In the genomic region with DNA sequence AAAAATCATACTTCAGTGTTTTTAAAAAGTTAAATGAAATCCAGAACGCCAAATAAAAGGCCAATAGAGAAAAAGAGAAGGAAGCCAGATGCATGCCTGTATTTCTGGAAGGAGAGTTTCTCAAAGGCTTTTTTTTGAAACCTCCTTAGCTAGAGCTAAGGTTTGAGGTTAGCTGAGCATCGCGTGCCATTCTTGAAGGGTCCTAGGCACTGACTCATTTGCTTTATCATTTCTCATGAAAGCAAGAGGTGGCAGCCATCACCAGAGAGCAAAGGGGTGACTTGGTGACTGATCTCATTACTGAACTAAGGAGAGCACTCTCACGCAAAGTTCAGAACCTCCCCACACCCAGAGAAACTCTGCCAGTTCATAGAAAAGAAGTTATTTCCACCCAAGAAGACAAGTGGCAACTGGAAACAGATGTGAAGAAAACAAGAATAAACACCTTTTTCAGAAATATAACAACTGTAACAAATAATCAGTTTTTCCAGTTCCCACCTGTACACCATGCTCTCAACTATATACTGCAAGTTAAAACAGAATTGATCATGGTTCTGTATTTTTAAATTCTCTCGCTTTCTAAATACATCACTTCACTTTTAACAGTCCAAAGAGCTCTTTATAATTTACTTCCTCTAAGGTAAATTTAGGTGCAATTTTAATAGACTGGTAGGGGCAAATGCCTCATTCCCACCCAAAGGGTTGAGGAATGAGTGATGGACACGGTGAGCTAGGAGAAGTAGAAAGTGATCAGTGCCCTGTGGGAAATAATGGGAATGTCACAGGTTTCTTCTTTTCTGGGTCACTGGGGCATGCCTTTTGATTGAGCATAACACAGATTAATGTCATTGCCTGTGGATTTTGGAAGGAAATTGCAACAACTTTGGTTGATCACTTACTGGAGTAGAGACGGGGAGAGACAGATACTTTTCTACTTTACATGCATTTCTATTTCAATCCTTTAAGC, we compare ENCODE assay signal across 10 cellular contexts. TPM values are rescaled to one million over a fixed set of nuclear protein-coding genes. Genes with fewer than 3 reads are reported as not detected.
DNase-seq lines count a peak whose midpoint lies in the region; ATAC-seq and TF ChIP-seq lines count a peak whose summit lies in the region.
"Had no signal": no experiment of that assay in that cellular context is flagged by ENCODE, and none has a peak within 500 bp of the region (broad histone marks: within the 10 kb centered on the region; RNA-seq: fewer than 3 reads in every experiment).

No MANE protein-coding gene starts in this region.

- peak overlapping the region; percentile 94 for H3K9ac ChIP-seq in KMS-11

- H3K36me3 Mint-ChIP-seq in CD8-positive, alpha-beta T cell = no peaks in the 10 kb centered on the region
- peaks cover 18% of the 10 kb centered on the region for H3K36me3 Mint-ChIP-seq in activated T-helper 2 cell treated with anti-CD3 and anti-CD28 coated beads, Interferon-gamma antibody, Interleukin-2, Interleukin-4, amounts not matched to agents 10 μg/mL and 5 μg/mL and 100 μg/mL, durations not matched to agents 14 hours and 24 hours and 36 hours (ENCODE audit: low read depth)

- DNase-seq in CD8-positive, alpha-beta T cell = peak in 6 of 7 experiments; percentile 31 to 70 (median 55)
- DNase-seq in activated T-helper 2 cell treated with anti-CD3 and anti-CD28 coated beads, Interferon-gamma antibody, Interleukin-2, Interleukin-4, amounts not matched to agents 10 μg/mL and 5 μg/mL and 100 μg/mL, durations not matched to agents 14 hours and 24 hours and 36 hours (ENCODE audit: low spot score) = peak; percentile 84
- DNase-seq in stimulated activated CD8-positive, alpha-beta memory T cell treated with anti-CD3 and anti-CD28 coated beads, Interleukin-12 subunit alpha, Interleukin-12 subunit beta, amount 100 ng/mL, for 1 hour (ENCODE audit: low read depth) = peak; percentile 33
- DNase-seq in NCI-H2171 treated with DMSO at 0.1 percent for 48 hours (lab: John Stamatoyannopoulos, UW) = no peak
- no peak for DNase-seq in midbrain (lab: John Stamatoyannopoulos, UW)
- DNase-seq in WERI-Rb-1 = no peak

- H3K4me3 ChIP-seq in CD8-positive, alpha-beta T cell (ENCODE audit: low read depth, low read length) = no peak overlapping the region
- H3K4me3 ChIP-seq in KMS-11 (IDR thresholded peaks at IDR 0.05; ENCODE audit: insufficient read depth, low read depth, low read length) = no peak overlapping the region
- H3K4me3 ChIP-seq in WERI-Rb-1 (ENCODE audit: low read depth, low read length) = no peak overlapping the region

- peaks cover 3% of the 10 kb centered on the region for H3K9me3 Mint-ChIP-seq in CD8-positive, alpha-beta T cell
- H3K9me3 Mint-ChIP-seq in activated T-helper 2 cell treated with anti-CD3 and anti-CD28 coated beads, Interferon-gamma antibody, Interleukin-2, Interleukin-4, amounts not matched to agents 10 μg/mL and 5 μg/mL and 100 μg/mL, durations not matched to agents 14 hours and 24 hours and 36 hours = peaks cover 6% of the 10 kb centered on the region

- no peaks in the 10 kb centered on the region for H4K20me1 ChIP-seq in KMS-11 (ENCODE audit: insufficient read depth)

- peak overlapping the region; percentile 42 for H3K4me3 Mint-ChIP-seq in CD8-positive, alpha-beta T cell
- peak overlapping the region; percentile 77 for H3K4me3 Mint-ChIP-seq in activated T-helper 2 cell treated with anti-CD3 and anti-CD28 coated beads, Interferon-gamma antibody, Interleukin-2, Interleukin-4, amounts not matched to agents 10 μg/mL and 5 μg/mL and 100 μg/mL, durations not matched to agents 14 hours and 24 hours and 36 hours (ENCODE audit: low read depth)

- peak; percentile 83 for ATAC-seq in CD8-positive, alpha-beta T cell
- peak; percentile 72 for ATAC-seq in GM21515 (IDR thresholded peaks at IDR 0.05; ENCODE audit: unreplicated experiment)

- TF ChIP-seq CTCF in CD8-positive, alpha-beta T cell (IDR thresholded peaks at IDR 0.05) = no peak
- TF ChIP-seq CTCF in KMS-11 (conservative IDR thresholded peaks at IDR 0.05; ENCODE audit: low read depth, low read length) (no peak), WERI-Rb-1 (IDR thresholded peaks at IDR 0.05; ENCODE audit: low read depth, low read length) (no peak)

- peak overlapping the region; percentile 55 for H2AFZ ChIP-seq in KMS-11 (ENCODE audit: low read depth)

- H3K27me3 Mint-ChIP-seq in CD8-positive, alpha-beta T cell (ENCODE audit: low read depth) = no peaks in the 10 kb centered on the region
- no peaks in the 10 kb centered on the region for H3K27me3 Mint-ChIP-seq in activated T-helper 2 cell treated with anti-CD3 and anti-CD28 coated beads, Interferon-gamma antibody, Interleukin-2, Interleukin-4, amounts not matched to agents 10 μg/mL and 5 μg/mL and 100 μg/mL, durations not matched to agents 14 hours and 24 hours and 36 hours (ENCODE audit: low read depth)

- H3K36me3 ChIP-seq in CD8-positive, alpha-beta T cell (ENCODE audit: insufficient read depth, low read length) = no peaks in the 10 kb centered on the region
- H3K36me3 ChIP-seq in KMS-11 (ENCODE audit: insufficient read depth) (no peaks in the 10 kb centered on the region), WERI-Rb-1 (no peaks in the 10 kb centered on the region)

- peak overlapping the region; percentile 75 for H3K27ac Mint-ChIP-seq in CD8-positive, alpha-beta T cell
- H3K27ac Mint-ChIP-seq in activated T-helper 2 cell treated with anti-CD3 and anti-CD28 coated beads, Interferon-gamma antibody, Interleukin-2, Interleukin-4, amounts not matched to agents 10 μg/mL and 5 μg/mL and 100 μg/mL, durations not matched to agents 14 hours and 24 hours and 36 hours = peak overlapping the region; percentile 93

- no peaks in the 10 kb centered on the region for H3K9me3 ChIP-seq in CD8-positive, alpha-beta T cell (ENCODE audit: low read length)
- H3K9me3 ChIP-seq in WERI-Rb-1 (ENCODE audit: severe bottlenecking) = no peaks in the 10 kb centered on the region

- H3K4me1 ChIP-seq in CD8-positive, alpha-beta T cell (ENCODE audit: insufficient read depth, low read length) = no peaks in the 10 kb centered on the region
- H3K4me1 ChIP-seq in KMS-11 (ENCODE audit: low read depth, poor library complexity, severe bottlenecking) = peaks cover 88% of the 10 kb centered on the region

- H3K27me3 ChIP-seq in CD8-positive, alpha-beta T cell (ENCODE audit: insufficient read depth, low read length) = no peaks in the 10 kb centered on the region
- H3K27me3 ChIP-seq in KMS-11 (ENCODE audit: insufficient read depth, low read depth) (no peaks in the 10 kb centered on the region), WERI-Rb-1 (ENCODE audit: insufficient read depth, low read depth, severe bottlenecking) (no peaks in the 10 kb centered on the region)

- intact Hi-C loops in CD8-positive, alpha-beta T cell (cut with DNase I, micrococcal nuclease) = loop anchor here in 1 of 2 experiments (1.0 kb wide), 4 partner anchors 8 to 17 kb away; no protein-coding TSS in a partner anchor
- intact Hi-C loops in activated T-helper 2 cell treated with anti-CD3 and anti-CD28 coated beads, Interferon-gamma antibody, Interleukin-2, Interleukin-4, amounts not matched to agents 10 μg/mL and 5 μg/mL and 100 μg/mL, durations not matched to agents 14 hours and 24 hours and 36 hours (cut with micrococcal nuclease) = loop anchor here (1.0 to 10.0 kb wide), 8 partner anchors 9 to 1848 kb away; a partner anchor contains a TSS

- CTCF ChIA-PET in CD8-positive, alpha-beta T cell (lab: Charles Lee) = interaction anchor here (0.8 to 1.2 kb wide), 4 partner anchors 16 to 46 kb away, joined by 3 to 4 read pairs (median 3); no protein-coding TSS in a partner anchor

- H3K27ac ChIP-seq in CD8-positive, alpha-beta T cell (ENCODE audit: low read depth, low read length) = no peak overlapping the region
- H3K27ac ChIP-seq in KMS-11 = peak overlapping the region; percentile 96
- no peak overlapping the region for H3K27ac ChIP-seq in WERI-Rb-1

- H3K4me2 ChIP-seq in KMS-11 = peak overlapping the region; percentile 98

- POLR2A ChIA-PET in CD8-positive, alpha-beta T cell (lab: Charles Lee) = interaction anchor here (0.7 to 3.3 kb wide), 6 partner anchors 9 to 34 kb away, joined by 3 to 18 read pairs (median 4); a partner anchor contains a TSS

- H3K4me1 Mint-ChIP-seq in CD8-positive, alpha-beta T cell (ENCODE audit: low read depth) = peaks cover 69% of the 10 kb centered on the region
- H3K4me1 Mint-ChIP-seq in activated T-helper 2 cell treated with anti-CD3 and anti-CD28 coated beads, Interferon-gamma antibody, Interleukin-2, Interleukin-4, amounts not matched to agents 10 μg/mL and 5 μg/mL and 100 μg/mL, durations not matched to agents 14 hours and 24 hours and 36 hours (ENCODE audit: low read depth) = peaks cover 75% of the 10 kb centered on the region

- no peaks in the 10 kb centered on the region for H3K79me2 ChIP-seq in KMS-11 (ENCODE audit: insufficient read depth, low read depth)

RNA-seq across cellular contexts. Expression of a gene that starts 24.7 kb away (rescaled TPM):
- 1 to 10 TPM; 9.1 to 9.3 TPM for total RNA-seq in CD8-positive, alpha-beta T cell
- total RNA-seq in activated T-helper 2 cell treated with anti-CD3 and anti-CD28 coated beads, Interferon-gamma antibody, Interleukin-2, Interleukin-4, amounts not matched to agents 10 μg/mL and 5 μg/mL and 100 μg/mL, durations not matched to agents 14 hours and 24 hours and 36 hours = 10.0 and 10.5 TPM in 2 replicates
- total RNA-seq: dermis microvascular lymphatic vessel endothelial cell, urinary bladder had no signal

RNA-seq across cellular contexts. Expression of a gene that starts 33.7 kb away (rescaled TPM):
- 100 to 1,000 TPM; 135 to 146 TPM for total RNA-seq in CD8-positive, alpha-beta T cell
- 326 and 338 TPM in 2 replicates for total RNA-seq in activated T-helper 2 cell treated with anti-CD3 and anti-CD28 coated beads, Interferon-gamma antibody, Interleukin-2, Interleukin-4, amounts not matched to agents 10 μg/mL and 5 μg/mL and 100 μg/mL, durations not matched to agents 14 hours and 24 hours and 36 hours

RNA-seq across cellular contexts. Expression of a gene that starts 37.0 kb away (rescaled TPM):
- 1 to 10 TPM; 7.5 to 7.7 TPM for total RNA-seq in CD8-positive, alpha-beta T cell
- total RNA-seq in activated T-helper 2 cell treated with anti-CD3 and anti-CD28 coated beads, Interferon-gamma antibody, Interleukin-2, Interleukin-4, amounts not matched to agents 10 μg/mL and 5 μg/mL and 100 μg/mL, durations not matched to agents 14 hours and 24 hours and 36 hours = 48.4 and 50.4 TPM in 2 replicates

RNA-seq across cellular contexts. Expression of a gene that starts 59.0 kb away (rescaled TPM):
- not detected for total RNA-seq in CD8-positive, alpha-beta T cell
- not detected in 2 replicates for total RNA-seq in activated T-helper 2 cell treated with anti-CD3 and anti-CD28 coated beads, Interferon-gamma antibody, Interleukin-2, Interleukin-4, amounts not matched to agents 10 μg/mL and 5 μg/mL and 100 μg/mL, durations not matched to agents 14 hours and 24 hours and 36 hours
- total RNA-seq: dermis microvascular lymphatic vessel endothelial cell, urinary bladder had no signal

Comparison
In these comparisons a context has a peak if more than half of its experiments do, and no peak if none do; other contexts are left out.
1. DNase-seq: peak in CD8-positive, alpha-beta T cell (6 of 7), activated T-helper 2 cell treated with anti-CD3 and anti-CD28 coated beads, Interferon-gamma antibody, Interleukin-2, Interleukin-4, amounts not matched to agents 10 μg/mL and 5 μg/mL and 100 μg/mL, durations not matched to agents 14 hours and 24 hours and 36 hours (single experiment) and stimulated activated CD8-positive, alpha-beta memory T cell treated with anti-CD3 and anti-CD28 coated beads, Interleukin-12 subunit alpha, Interleukin-12 subunit beta, amount 100 ng/mL, for 1 hour (single experiment); none in NCI-H2171 treated with DMSO at 0.1 percent for 48 hours (single experiment), midbrain (single experiment) and WERI-Rb-1 (single experiment).